In genomic region chr3:123028233-123028828, GRCh38 we compare ENCODE assay signal across 8 cellular contexts. TPM values are rescaled to one million over a fixed set of nuclear protein-coding genes. Genes with fewer than 3 reads are reported as not detected.
DNase-seq lines count a peak whose midpoint lies in the region; ATAC-seq and TF ChIP-seq lines count a peak whose summit lies in the region.

No MANE protein-coding gene starts in this region.

- H3K4me3 ChIP-seq in kidney epithelial cell (ENCODE audit: low read depth, low read length): peak overlapping the region; percentile 27

- H3K9me3 Mint-ChIP-seq in activated CD4-positive, alpha-beta T cell treated with anti-CD3 and anti-CD28 coated beads, Interleukin-2, amount 10 ng/mL, durations not matched to agents 24 days and 14 days: no peaks in the 10 kb centered on the region
- H3K9me3 Mint-ChIP-seq in chondrocyte (ENCODE audit: low read depth): no peaks in the 10 kb centered on the region

- DNase-seq in activated CD4-positive, alpha-beta T cell treated with anti-CD3 and anti-CD28 coated beads, Interleukin-2, amount 10 ng/mL, durations not matched to agents 24 days and 14 days: peak; percentile 72
- no peak for DNase-seq in activated CD4-positive, alpha-beta T cell treated with anti-CD3 and anti-CD28 coated beads, Interleukin-2, amount 50 U/mL, for 1 hour
- DNase-seq in NCI-H1105 (lab: John Stamatoyannopoulos, UW) (peak; percentile 80), SKM-1 (lab: John Stamatoyannopoulos, UW; ENCODE audit: unreplicated experiment) (peak; percentile 19), chondrocyte (ENCODE audit: low spot score) (no peak), kidney epithelial cell (ENCODE audit: low read depth) (peak; percentile 18)
- DNase-seq in stimulated activated CD4-positive, alpha-beta T cell treated with anti-CD3 and anti-CD28 coated beads, Interleukin-15, amount 100 ng/mL, for 24 hours: peak; percentile 35

- H3K36me3 ChIP-seq in kidney epithelial cell (ENCODE audit: control insufficient read depth, insufficient read depth, low read length): no peaks in the 10 kb centered on the region

- peak overlapping the region; percentile 78 for H3K4me3 Mint-ChIP-seq in activated CD4-positive, alpha-beta T cell treated with anti-CD3 and anti-CD28 coated beads, Interleukin-2, amount 10 ng/mL, durations not matched to agents 24 days and 14 days
- H3K4me3 Mint-ChIP-seq in chondrocyte (ENCODE audit: unreplicated experiment): peak overlapping the region; percentile 84

- H3K36me3 Mint-ChIP-seq in activated CD4-positive, alpha-beta T cell treated with anti-CD3 and anti-CD28 coated beads, Interleukin-2, amount 10 ng/mL, durations not matched to agents 24 days and 14 days (ENCODE audit: low read depth): no peaks in the 10 kb centered on the region
- H3K36me3 Mint-ChIP-seq in chondrocyte (ENCODE audit: low read depth): peaks cover 6% of the 10 kb centered on the region

- H3K27me3 ChIP-seq in kidney epithelial cell (ENCODE audit: control insufficient read depth, insufficient read depth, low read length): peaks cover 72% of the 10 kb centered on the region

- intact Hi-C loops in activated CD4-positive, alpha-beta T cell treated with anti-CD3 and anti-CD28 coated beads, Interleukin-2, amount 10 ng/mL, durations not matched to agents 24 days and 14 days (cut with micrococcal nuclease): loop anchor here (1.0 to 5.0 kb wide), 4 partner anchors 85 to 636 kb away; no protein-coding TSS in a partner anchor

- peaks cover 60% of the 10 kb centered on the region for H3K27me3 Mint-ChIP-seq in activated CD4-positive, alpha-beta T cell treated with anti-CD3 and anti-CD28 coated beads, Interleukin-2, amount 10 ng/mL, durations not matched to agents 24 days and 14 days
- peaks cover 37% of the 10 kb centered on the region for H3K27me3 Mint-ChIP-seq in chondrocyte (ENCODE audit: low read depth)

- TF ChIP-seq CTCF in chondrocyte (IDR thresholded peaks at IDR 0.05) (peak; percentile 86), kidney epithelial cell (IDR thresholded peaks at IDR 0.05; ENCODE audit: insufficient read depth, low read length, poor library complexity, severe bottlenecking) (peak; percentile 49)

- ATAC-seq in HG02884 (IDR thresholded peaks at IDR 0.05; ENCODE audit: unreplicated experiment): no peak

- no peak overlapping the region for H3K27ac Mint-ChIP-seq in activated CD4-positive, alpha-beta T cell treated with anti-CD3 and anti-CD28 coated beads, Interleukin-2, amount 10 ng/mL, durations not matched to agents 24 days and 14 days
- peak overlapping the region; percentile 12 for H3K27ac Mint-ChIP-seq in chondrocyte (ENCODE audit: unreplicated experiment)

- H3K4me1 Mint-ChIP-seq in activated CD4-positive, alpha-beta T cell treated with anti-CD3 and anti-CD28 coated beads, Interleukin-2, amount 10 ng/mL, durations not matched to agents 24 days and 14 days: peaks cover 15% of the 10 kb centered on the region
- peaks cover 27% of the 10 kb centered on the region for H3K4me1 Mint-ChIP-seq in chondrocyte (ENCODE audit: low read depth)

RNA-seq across cellular contexts. Expression of gene SEMA5B, which starts 0.8 kb away (rescaled TPM):
- total RNA-seq in activated CD4-positive, alpha-beta T cell treated with anti-CD3 and anti-CD28 coated beads, Interleukin-2, amount 10 ng/mL, durations not matched to agents 24 days and 14 days: not detected in 2 replicates
- total RNA-seq in chondrocyte (3.1 to 68.8 TPM (median 68.4 TPM) in 3 replicates), kidney epithelial cell (0.21 TPM in 1 of 2 replicates, not detected in the other)

RNA-seq across cellular contexts. Expression of gene PDIA5, which starts 38.5 kb away (rescaled TPM):
- 25.6 and 29.4 TPM in 2 replicates for total RNA-seq in activated CD4-positive, alpha-beta T cell treated with anti-CD3 and anti-CD28 coated beads, Interleukin-2, amount 10 ng/mL, durations not matched to agents 24 days and 14 days
- total RNA-seq in chondrocyte (82.7 to 129 TPM (median 128 TPM) in 3 replicates), kidney epithelial cell (14.4 and 18.8 TPM in 2 replicates)

Comparison
In these comparisons a context has a peak if more than half of its experiments do, and no peak if none do; other contexts are left out.
1. DNase-seq: peak in activated CD4-positive, alpha-beta T cell treated with anti-CD3 and anti-CD28 coated beads, Interleukin-2, amount 10 ng/mL, durations not matched to agents 24 days and 14 days (single experiment), NCI-H1105 (single experiment), SKM-1 (single experiment), kidney epithelial cell (single experiment) and stimulated activated CD4-positive, alpha-beta T cell treated with anti-CD3 and anti-CD28 coated beads, Interleukin-15, amount 100 ng/mL, for 24 hours (single experiment); none in activated CD4-positive, alpha-beta T cell treated with anti-CD3 and anti-CD28 coated beads, Interleukin-2, amount 50 U/mL, for 1 hour (single experiment) and chondrocyte (single experiment).